Comparison of ENCODE assay signal across 1 cellular context in the genomic region with DNA sequence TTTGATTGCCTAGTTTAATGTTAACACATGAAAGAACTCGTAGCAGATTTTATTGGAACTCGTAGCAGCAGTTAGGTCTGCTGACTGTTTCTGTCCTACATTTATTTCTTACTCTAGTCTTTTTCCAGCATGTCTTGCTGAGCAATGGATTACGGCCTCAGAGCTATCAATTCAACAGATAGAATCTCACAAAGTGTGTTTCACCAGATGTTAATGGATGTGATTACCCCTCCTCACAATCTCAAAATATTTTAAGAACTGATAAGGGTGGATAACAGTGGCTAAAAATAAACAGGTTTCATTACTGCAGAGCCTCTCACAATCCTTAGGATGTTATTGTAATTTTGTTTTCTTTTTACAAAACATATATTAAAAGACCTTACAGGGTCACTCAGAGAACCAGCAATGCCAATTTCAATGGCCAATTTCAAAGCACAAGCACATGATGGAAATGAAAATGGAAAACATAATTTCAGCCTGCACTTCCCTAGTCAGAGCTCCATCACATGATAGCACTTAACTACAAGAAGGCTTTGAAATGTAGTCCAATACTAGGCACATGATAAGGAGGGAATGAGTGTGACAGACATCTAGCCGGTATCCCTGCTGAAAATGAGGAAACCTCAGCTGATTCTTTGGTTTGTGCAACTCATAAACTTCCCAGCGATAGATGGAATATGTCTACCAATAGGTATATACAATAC.
TF ChIP-seq lines count a peak whose summit lies in the region.

No MANE protein-coding gene starts in this region.

TF ChIP-seq in SK-N-SH, 30 proteins besides CTCF, POLR2A, EP300 and RAD21:
- TF ChIP-seq FOXJ3 (CRISPR knock-in tag; IDR thresholded peaks at IDR 0.05) = no peak
- TF ChIP-seq GATA2 (CRISPR knock-in tag; IDR thresholded peaks at IDR 0.05) = peak; percentile 87
- TF ChIP-seq RCOR1 (IDR thresholded peaks at IDR 0.05; ENCODE audit: low read length) = peak; percentile 74; the same call in 1 of the 2 replicates
- no peak for TF ChIP-seq TEAD4 (IDR thresholded peaks at IDR 0.05; ENCODE audit: borderline replicate concordance, insufficient read depth)
